Comparison of ENCODE assay signal across 10 cellular contexts in genomic region chr3:81249540-81250029, GRCh38.
DNase-seq lines count a peak whose midpoint lies in the region; ATAC-seq and TF ChIP-seq lines count a peak whose summit lies in the region.
"Had no signal": no experiment of that assay in that cellular context is flagged by ENCODE, and none has a peak within 500 bp of the region (broad histone marks: within the 10 kb centered on the region; RNA-seq: fewer than 3 reads in every experiment).

No MANE protein-coding gene starts in this region.

- no peak overlapping the region for H3K4me3 ChIP-seq in uterus
- no peak overlapping the region for H3K4me3 ChIP-seq in dorsolateral prefrontal cortex
- no peak overlapping the region for H3K4me3 ChIP-seq in left lung

- intact Hi-C loops in uterus (cut with DNase I; ENCODE audit: low total_unique reads), result no loop called here
- intact Hi-C loops in dorsolateral prefrontal cortex (cut with DNase I), result no loop called here
- intact Hi-C loops in left lung (cut with DNase I), result no loop called here

- TF ChIP-seq POLR2A in uterus (IDR thresholded peaks at IDR 0.05), result no peak

- ATAC-seq in GM18517 (IDR thresholded peaks at IDR 0.05; ENCODE audit: unreplicated experiment), result peak; percentile 77
- ATAC-seq in HG02623 (IDR thresholded peaks at IDR 0.05; ENCODE audit: unreplicated experiment), result peak; percentile 88
- ATAC-seq in left lung, result no peak

- H3K9me3 ChIP-seq in uterus (no peaks in the 10 kb centered on the region), left lung (no peaks in the 10 kb centered on the region)

- H3K27me3 ChIP-seq in uterus, result no peaks in the 10 kb centered on the region
- no peaks in the 10 kb centered on the region for H3K27me3 ChIP-seq in dorsolateral prefrontal cortex
- H3K27me3 ChIP-seq in left lung, result no peaks in the 10 kb centered on the region

- H3K27ac ChIP-seq in uterus (no peak overlapping the region), dorsolateral prefrontal cortex (no peak overlapping the region), left lung (no peak overlapping the region)

- no peaks in the 10 kb centered on the region for H3K4me1 ChIP-seq in uterus
- peaks cover 0 to 3% of the 10 kb centered on the region in 2 donors for H3K4me1 ChIP-seq in left lung

- H3K36me3 ChIP-seq in uterus (no peaks in the 10 kb centered on the region), left lung (no peaks in the 10 kb centered on the region)

- TF ChIP-seq CTCF in uterus (IDR thresholded peaks at IDR 0.05), result no peak
- TF ChIP-seq CTCF in dorsolateral prefrontal cortex (IDR thresholded peaks at IDR 0.05 in 54 of 56, conservative IDR thresholded peaks at IDR 0.05 in 2 of 56; ENCODE audit: low read depth in 1 of 56, partially characterized antibody in 56 of 56), result no peak
- no peak for TF ChIP-seq CTCF in left lung (IDR thresholded peaks at IDR 0.05)

- DNase-seq in LoVo (ENCODE audit: low spot score) (peak; percentile 39), iris pigment epithelial cell (ENCODE audit: low read depth) (peak; percentile 89), uterus (no peak), dorsolateral prefrontal cortex (no peak), left lung (no peak)
- DNase-seq in activated effector memory CD4-positive, alpha-beta T cell treated with anti-CD3 and anti-CD28 coated beads, Interleukin-2, amount 50 U/mL, for 16 hours, result no peak
- DNase-seq: activated T-cell treated with anti-CD3 and anti-CD28 coated beads for 4 hours, NCI-H2171 treated with DMSO at 0.1 percent for 48 hours had no signal

Comparison
In these comparisons a context has a peak if more than half of its experiments do, and no peak if none do; other contexts are left out.
1. DNase-seq: peak in LoVo (single experiment) and iris pigment epithelial cell (single experiment); none in uterus (0 of 2), activated effector memory CD4-positive, alpha-beta T cell treated with anti-CD3 and anti-CD28 coated beads, Interleukin-2, amount 50 U/mL, for 16 hours (single experiment), dorsolateral prefrontal cortex (0 of 10) and left lung (0 of 2).